In the genomic region with DNA sequence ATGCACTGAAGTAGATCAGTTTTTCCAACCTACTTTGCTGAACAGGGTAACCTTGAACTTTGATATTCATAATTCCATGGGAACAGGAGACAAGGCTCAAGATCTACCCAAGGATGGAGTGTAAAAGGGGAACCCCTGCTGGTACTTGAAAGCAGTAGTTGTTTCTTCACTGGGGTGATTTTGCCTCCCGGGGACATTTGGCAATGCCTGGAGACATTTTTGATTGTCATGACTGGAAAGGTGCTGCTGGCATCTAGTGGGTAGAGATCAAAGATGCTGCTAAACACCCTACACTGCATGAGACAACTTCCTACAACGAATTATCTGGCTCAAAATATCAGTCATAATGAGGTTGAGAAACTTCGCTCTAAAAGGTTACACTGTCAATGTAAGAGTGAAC, we compare ENCODE assay signal across 11 cellular contexts.
DNase-seq lines count a peak whose midpoint lies in the region; ATAC-seq and TF ChIP-seq lines count a peak whose summit lies in the region.
"Had no signal": no experiment of that assay in that cellular context is flagged by ENCODE, and none has a peak within 500 bp of the region (broad histone marks: within the 10 kb centered on the region; RNA-seq: fewer than 3 reads in every experiment).

No MANE protein-coding gene starts in this region.

- no TSS peak for BruUV-seq in HCT116 (replicated peaks; lab: Mats Ljungman, UMichigan)

- ATAC-seq in HCT116 = peak; percentile 46
- ATAC-seq in RWPE2 (ENCODE audit: low read depth) = peak; percentile 75
- no peak for ATAC-seq in GM18519 (IDR thresholded peaks at IDR 0.05; ENCODE audit: low FRiP score, unreplicated experiment)

- CTCF ChIA-PET in HCT116 (lab: Charles Lee) = no interaction called here

- 47% methylated on average over 3 of the region's 3 CpGs for WGBS in prostate gland

- no peaks in the 10 kb centered on the region for H3K79me2 ChIP-seq in HCT116 (ENCODE audit: insufficient read depth, low read length)

- H3K36me3 ChIP-seq in HCT116 (ENCODE audit: control insufficient read depth in 1 of 2, insufficient read depth in 2 of 2, low read length in 2 of 2) = no peaks in the 10 kb centered on the region
- no peaks in the 10 kb centered on the region for H3K36me3 ChIP-seq in RWPE2 (ENCODE audit: low read depth)
- no peaks in the 10 kb centered on the region for H3K36me3 ChIP-seq in prostate gland
- no peaks in the 10 kb centered on the region for H3K36me3 ChIP-seq in colonic mucosa
- H3K36me3 ChIP-seq: Peyer's patch had no signal

- TF ChIP-seq POLR2A in HCT116 (IDR thresholded peaks at IDR 0.05; ENCODE audit: borderline replicate concordance, extremely low read depth, insufficient read depth, insufficient read length) (no peak), prostate gland (IDR thresholded peaks at IDR 0.05) (no peak)

- H2AFZ ChIP-seq in HCT116 (ENCODE audit: low read depth, low read length, poor library complexity, severe bottlenecking) = no peak overlapping the region

- RAD21 ChIA-PET in HCT116 (lab: Charles Lee; ENCODE audit: low non-redundant PET in 1 of 2, low total read pairs in 2 of 2, uncharacterized antibody in 2 of 2, unreplicated experiment in 2 of 2) = no interaction called here

- no peaks in the 10 kb centered on the region for H3K9me2 ChIP-seq in HCT116 (ENCODE audit: insufficient read depth)

- no peaks in the 10 kb centered on the region for H3K4me1 ChIP-seq in HCT116 (ENCODE audit: control insufficient read depth in 1 of 2, insufficient read depth in 2 of 2, low read length in 2 of 2)
- no peaks in the 10 kb centered on the region for H3K4me1 ChIP-seq in RWPE2 (ENCODE audit: insufficient read depth, poor library complexity, severe bottlenecking)
- H3K4me1 ChIP-seq in prostate gland (replicated peaks) = no peaks in the 10 kb centered on the region
- H3K4me1 ChIP-seq in colonic mucosa = no peaks in the 10 kb centered on the region
- H3K4me1 ChIP-seq: Peyer's patch had no signal

- no peak overlapping the region for H3K9ac ChIP-seq in HCT116 (ENCODE audit: low read length)
- no peak overlapping the region for H3K9ac ChIP-seq in colonic mucosa (ENCODE audit: low read depth in 2 of 2, low read length in 2 of 2)

- H3K27ac ChIP-seq in HCT116 (ENCODE audit: low read depth, low read length) = no peak overlapping the region
- H3K27ac ChIP-seq in RWPE2 (ENCODE audit: poor library complexity, severe bottlenecking) = no peak overlapping the region
- no peak overlapping the region for H3K27ac ChIP-seq in prostate gland
- no peak overlapping the region for H3K27ac ChIP-seq in colonic mucosa
- H3K27ac ChIP-seq: Peyer's patch had no signal

- POLR2A ChIA-PET in HCT116 (lab: Charles Lee) = no interaction called here

- H3K4me3 ChIP-seq in HCT116 (replicated peaks in 1 of 2; ENCODE audit: low read depth in 1 of 2, low read length in 2 of 2) (no peak overlapping the region), RWPE2 (ENCODE audit: severe bottlenecking) (no peak overlapping the region), prostate gland (no peak overlapping the region), colonic mucosa (no peak overlapping the region)
- H3K4me3 ChIP-seq: Peyer's patch had no signal

- H3K27me3 ChIP-seq in HCT116 (ENCODE audit: insufficient read depth, low read length) (no peaks in the 10 kb centered on the region), RWPE2 (ENCODE audit: insufficient read depth, poor library complexity, severe bottlenecking) (no peaks in the 10 kb centered on the region), prostate gland (replicated peaks; ENCODE audit: insufficient read depth) (no peaks in the 10 kb centered on the region), colonic mucosa (no peaks in the 10 kb centered on the region)
- H3K27me3 ChIP-seq: Peyer's patch had no signal

- no peak overlapping the region for H3K4me2 ChIP-seq in HCT116 (ENCODE audit: low read length)

- intact Hi-C loops in HCT116 (cut with micrococcal nuclease) = loop anchor here (1.0 to 5.0 kb wide), 2 partner anchors 327 to 843 kb away; no protein-coding TSS in a partner anchor
- intact Hi-C loops in prostate gland (cut with DNase I) = no loop called here
- intact Hi-C loops in colonic mucosa (cut with DNase I) = no loop called here

- TF ChIP-seq RAD21 in HCT116 (IDR thresholded peaks at IDR 0.05; ENCODE audit: low read depth) = peak; percentile 81

- no peaks in the 10 kb centered on the region for H4K20me1 ChIP-seq in HCT116 (ENCODE audit: insufficient read depth)

- TF ChIP-seq CTCF in HCT116 (IDR thresholded peaks at IDR 0.05 in 2 of 3, conservative IDR thresholded peaks at IDR 0.05 in 1 of 3; ENCODE audit: borderline replicate concordance in 1 of 3, insufficient read depth in 1 of 3, low read depth in 2 of 3, low read length in 2 of 3) (peak; percentile 15 to 81 (median 34); a peak in 5 of 6 replicates), RWPE2 (IDR thresholded peaks at IDR 0.05; ENCODE audit: poor library complexity, severe bottlenecking) (peak; percentile 73), prostate gland (IDR thresholded peaks at IDR 0.05) (peak in 1 of 4 experiments; percentile 22), colonic mucosa (IDR thresholded peaks at IDR 0.05) (no peak)

- H3K9me3 ChIP-seq in HCT116 (ENCODE audit: control insufficient read depth in 1 of 2, insufficient read depth in 1 of 2, low read depth in 1 of 2, low read length in 2 of 2) = no peaks in the 10 kb centered on the region
- H3K9me3 ChIP-seq in RWPE2 (ENCODE audit: severe bottlenecking) = no peaks in the 10 kb centered on the region
- no peaks in the 10 kb centered on the region for H3K9me3 ChIP-seq in prostate gland
- H3K9me3 ChIP-seq in colonic mucosa = no peaks in the 10 kb centered on the region

- peak; percentile 1 for DNase-seq in A172 (ENCODE audit: low spot score)
- DNase-seq in HCT116 (ENCODE audit: low read depth, low spot score) = peak; percentile 29
- no peak for DNase-seq in RWPE2 (ENCODE audit: low spot score)
- DNase-seq in globus pallidus (ENCODE audit: low spot score) = peak; percentile 9
- DNase-seq in prostate gland (ENCODE audit: low spot score) = no peak
- DNase-seq in NCI-H2227 (lab: John Stamatoyannopoulos, UW; ENCODE audit: unreplicated experiment) = no peak
- DNase-seq in colonic mucosa = no peak
- DNase-seq: activated naive CD8-positive, alpha-beta T cell treated with anti-CD3 and anti-CD28 coated beads, Interleukin-2, amount 10 ng/mL, durations not matched to agents 7 days and 5 days; NCI-H2081 treated with DMSO at 0.1 percent for 48 hours; Peyer's patch had no signal

TF ChIP-seq in HCT116, 20 proteins besides CTCF, POLR2A, EP300 and RAD21:
- no peak for TF ChIP-seq SP1 (IDR thresholded peaks at IDR 0.05; ENCODE audit: low read depth)
- TF ChIP-seq TCF7L2 (IDR thresholded peaks at IDR 0.05; ENCODE audit: borderline replicate concordance, extremely low read depth, insufficient read depth, insufficient read length) = peak; percentile 65

Comparison
In these comparisons a context has a peak if more than half of its experiments do, and no peak if none do; other contexts are left out.
1. DNase-seq: peak in A172 (single experiment), HCT116 (single experiment) and globus pallidus (single experiment); none in RWPE2 (single experiment), prostate gland (single experiment), NCI-H2227 (single experiment) and colonic mucosa (single experiment).